ENCODE assay signal across 1 cellular context in the genomic region with DNA sequence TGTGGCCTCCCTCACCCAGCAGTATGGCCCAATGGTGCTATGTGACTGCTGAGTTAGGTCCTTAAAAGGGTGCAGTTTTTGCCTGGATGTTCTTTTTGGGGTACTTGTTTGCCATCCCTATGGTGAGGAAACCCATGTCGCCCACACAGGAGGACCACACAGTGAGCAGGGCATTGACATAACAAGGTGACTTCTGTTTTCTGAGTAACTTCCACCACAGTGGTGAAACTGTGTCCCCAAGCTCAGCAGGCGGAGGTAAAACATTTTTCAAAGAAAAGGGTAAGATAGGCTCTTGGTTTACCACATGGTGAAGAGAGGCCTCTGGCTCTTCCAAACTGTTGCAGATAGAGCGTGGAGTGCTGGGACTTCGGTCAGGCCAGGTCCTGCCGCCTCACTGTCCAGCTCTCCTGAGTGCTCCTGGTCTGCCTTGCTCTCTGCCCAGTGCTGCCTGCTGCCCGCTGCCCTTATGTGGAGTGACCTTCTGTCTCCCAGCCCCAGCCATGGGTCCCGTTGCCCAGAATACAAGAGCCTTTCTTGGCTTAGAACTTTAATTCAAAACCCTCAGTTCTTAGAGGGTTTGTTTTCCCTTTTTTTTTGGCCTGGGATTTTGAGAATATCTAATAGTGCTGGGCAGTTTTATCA.
TF ChIP-seq lines count a peak whose summit lies in the region.

No MANE protein-coding gene starts in this region.

TF ChIP-seq in GM23338, 12 proteins besides CTCF, POLR2A, EP300 and RAD21 (continued from another document):
- TF ChIP-seq, protein P1, sequence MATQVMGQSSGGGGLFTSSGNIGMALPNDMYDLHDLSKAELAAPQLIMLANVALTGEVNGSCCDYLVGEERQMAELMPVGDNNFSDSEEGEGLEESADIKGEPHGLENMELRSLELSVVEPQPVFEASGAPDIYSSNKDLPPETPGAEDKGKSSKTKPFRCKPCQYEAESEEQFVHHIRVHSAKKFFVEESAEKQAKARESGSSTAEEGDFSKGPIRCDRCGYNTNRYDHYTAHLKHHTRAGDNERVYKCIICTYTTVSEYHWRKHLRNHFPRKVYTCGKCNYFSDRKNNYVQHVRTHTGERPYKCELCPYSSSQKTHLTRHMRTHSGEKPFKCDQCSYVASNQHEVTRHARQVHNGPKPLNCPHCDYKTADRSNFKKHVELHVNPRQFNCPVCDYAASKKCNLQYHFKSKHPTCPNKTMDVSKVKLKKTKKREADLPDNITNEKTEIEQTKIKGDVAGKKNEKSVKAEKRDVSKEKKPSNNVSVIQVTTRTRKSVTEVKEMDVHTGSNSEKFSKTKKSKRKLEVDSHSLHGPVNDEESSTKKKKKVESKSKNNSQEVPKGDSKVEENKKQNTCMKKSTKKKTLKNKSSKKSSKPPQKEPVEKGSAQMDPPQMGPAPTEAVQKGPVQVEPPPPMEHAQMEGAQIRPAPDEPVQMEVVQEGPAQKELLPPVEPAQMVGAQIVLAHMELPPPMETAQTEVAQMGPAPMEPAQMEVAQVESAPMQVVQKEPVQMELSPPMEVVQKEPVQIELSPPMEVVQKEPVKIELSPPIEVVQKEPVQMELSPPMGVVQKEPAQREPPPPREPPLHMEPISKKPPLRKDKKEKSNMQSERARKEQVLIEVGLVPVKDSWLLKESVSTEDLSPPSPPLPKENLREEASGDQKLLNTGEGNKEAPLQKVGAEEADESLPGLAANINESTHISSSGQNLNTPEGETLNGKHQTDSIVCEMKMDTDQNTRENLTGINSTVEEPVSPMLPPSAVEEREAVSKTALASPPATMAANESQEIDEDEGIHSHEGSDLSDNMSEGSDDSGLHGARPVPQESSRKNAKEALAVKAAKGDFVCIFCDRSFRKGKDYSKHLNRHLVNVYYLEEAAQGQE (IDR thresholded peaks at IDR 0.05; ENCODE audit: unreplicated experiment) = no peak
- TF ChIP-seq EZH2phosphoT487 (IDR thresholded peaks at IDR 0.05; ENCODE audit: unreplicated experiment) = no peak
